8 cellular contexts compared by ENCODE assay signal in genomic region chr5:43312076-43312620, GRCh38. TPM values are rescaled to one million over a fixed set of nuclear protein-coding genes. Genes with fewer than 3 reads are reported as not detected.
DNase-seq lines count a peak whose midpoint lies in the region; ATAC-seq and TF ChIP-seq lines count a peak whose summit lies in the region.

No MANE protein-coding gene starts in this region.

- H3K27me3 ChIP-seq in transverse colon, result no peaks in the 10 kb centered on the region

- H3K27ac Mint-ChIP-seq in activated naive CD4-positive, alpha-beta T cell treated with anti-CD3 and anti-CD28 coated beads, Interleukin-2, amount 50 U/mL, for 72 hours, result peak overlapping the region; percentile 96 to 97

- TF ChIP-seq POLR2A in transverse colon (IDR thresholded peaks at IDR 0.05), result no peak

- 43 to 54% methylated on average over 2 to 5 of the region's 5 CpGs for WGBS in transverse colon (ENCODE audit: low coverage in 1 of 2), 2 donors

- no peaks in the 10 kb centered on the region for H3K27me3 Mint-ChIP-seq in activated T-cell treated with anti-CD3 and anti-CD28 coated beads, Interleukin-2, amount 50 U/mL, for 4 hours (ENCODE audit: low read depth)

- no peak for TF ChIP-seq EP300 in transverse colon (IDR thresholded peaks at IDR 0.05; ENCODE audit: low read depth)

- H3K4me3 Mint-ChIP-seq in activated T-cell treated with anti-CD3 and anti-CD28 coated beads, Interleukin-2, amount 50 U/mL, for 4 hours, result peak overlapping the region; percentile 97

- ATAC-seq in activated T-cell treated with anti-CD3 and anti-CD28 coated beads, Interleukin-2, amount 50 U/mL, for 4 hours, result no peak
- ATAC-seq in activated naive CD4-positive, alpha-beta T cell treated with anti-CD3 and anti-CD28 coated beads, Interleukin-2, amount 50 U/mL, for 72 hours, result no peak
- no peak for ATAC-seq in HG02759 (IDR thresholded peaks at IDR 0.05; ENCODE audit: unreplicated experiment)

- no peaks in the 10 kb centered on the region for H3K36me3 ChIP-seq in transverse colon

- in situ Hi-C loops in transverse colon (cut with MboI; ENCODE audit: low pct_ligation_motif_present in 1 of 4, low pct_unique_long_range_greater_than_20kb in 1 of 4, low sequenced_read_pairs in 3 of 4), result loop anchor here (10.0 to 25.0 kb wide), 2 partner anchors 175 to 207 kb away; partner anchors contain the start of gene TMEM267 (in 4 of the 4)

- H3K27ac ChIP-seq in transverse colon, result peak overlapping the region; percentile 90 to 96 (median 94)

- intact Hi-C loops in transverse colon (cut with DNase I; ENCODE audit: low total_unique reads), result no loop called here

- no peaks in the 10 kb centered on the region for H3K9me3 ChIP-seq in transverse colon

- TF ChIP-seq CTCF in transverse colon (IDR thresholded peaks at IDR 0.05), result no peak

- H3K4me1 Mint-ChIP-seq in activated T-cell treated with anti-CD3 and anti-CD28 coated beads, Interleukin-2, amount 50 U/mL, for 4 hours (ENCODE audit: low read depth), result peaks cover 67% of the 10 kb centered on the region

- H3K4me1 ChIP-seq in transverse colon, result peaks cover 9 to 46% (median 21%) of the 10 kb centered on the region in 4 donors

- H3K36me3 Mint-ChIP-seq in activated T-cell treated with anti-CD3 and anti-CD28 coated beads, Interleukin-2, amount 50 U/mL, for 4 hours (ENCODE audit: insufficient read depth), result peaks cover 18% of the 10 kb centered on the region
- H3K36me3 Mint-ChIP-seq in activated naive CD4-positive, alpha-beta T cell treated with anti-CD3 and anti-CD28 coated beads, Interleukin-2, amount 50 U/mL, for 72 hours, result peaks cover 31 to 66% of the 10 kb centered on the region in 2 donors

- H3K4me3 ChIP-seq in transverse colon, result peak overlapping the region in 3 of 4 donors; percentile 53 to 78 (median 71)

- DNase-seq in activated T-cell treated with anti-CD3 and anti-CD28 coated beads, Interleukin-2, amount 50 U/mL, for 4 hours, result no peak
- no peak for DNase-seq in activated T-cell treated with anti-CD3 and anti-CD28 coated beads for 4 hours
- no peak for DNase-seq in activated naive CD4-positive, alpha-beta T cell treated with anti-CD3 and anti-CD28 coated beads, Interleukin-2, amount 50 U/mL, for 72 hours (ENCODE audit: low spot score in 2 of 2)
- DNase-seq in left kidney (ENCODE audit: low read depth, low spot score), result peak; percentile 8
- no peak for DNase-seq in transverse colon
- no peak for DNase-seq in 8988T
- DNase-seq in DMS114 treated with DMSO at 0.1 percent for 48 hours (lab: John Stamatoyannopoulos, UW; ENCODE audit: unreplicated experiment), result no peak

- H3K9me3 Mint-ChIP-seq in activated T-cell treated with anti-CD3 and anti-CD28 coated beads, Interleukin-2, amount 50 U/mL, for 4 hours, result peaks cover 10% of the 10 kb centered on the region
- peaks cover 6 to 9% of the 10 kb centered on the region in 2 donors for H3K9me3 Mint-ChIP-seq in activated naive CD4-positive, alpha-beta T cell treated with anti-CD3 and anti-CD28 coated beads, Interleukin-2, amount 50 U/mL, for 72 hours

RNA-seq across cellular contexts. Expression of gene HMGCS1, which starts 1.1 kb away (rescaled TPM):
- 100 to 1,000 TPM in 2 of 3 donors, 10 to 100 TPM in 1; 96.5 to 122 (median 106) TPM for total RNA-seq in activated T-cell treated with anti-CD3 and anti-CD28 coated beads, Interleukin-2, amount 50 U/mL, for 4 hours
- 100 to 1,000 TPM in 1 of 2 donors, 10 to 100 TPM in 1; 80.0 to 116 TPM for total RNA-seq in activated naive CD4-positive, alpha-beta T cell treated with anti-CD3 and anti-CD28 coated beads, Interleukin-2, amount 50 U/mL, for 72 hours
- total RNA-seq in transverse colon, result 10 to 100 TPM; 16.9 to 51.4 (median 41.8) TPM
